ENCODE assay signal across 1 cellular context in the genomic region with DNA sequence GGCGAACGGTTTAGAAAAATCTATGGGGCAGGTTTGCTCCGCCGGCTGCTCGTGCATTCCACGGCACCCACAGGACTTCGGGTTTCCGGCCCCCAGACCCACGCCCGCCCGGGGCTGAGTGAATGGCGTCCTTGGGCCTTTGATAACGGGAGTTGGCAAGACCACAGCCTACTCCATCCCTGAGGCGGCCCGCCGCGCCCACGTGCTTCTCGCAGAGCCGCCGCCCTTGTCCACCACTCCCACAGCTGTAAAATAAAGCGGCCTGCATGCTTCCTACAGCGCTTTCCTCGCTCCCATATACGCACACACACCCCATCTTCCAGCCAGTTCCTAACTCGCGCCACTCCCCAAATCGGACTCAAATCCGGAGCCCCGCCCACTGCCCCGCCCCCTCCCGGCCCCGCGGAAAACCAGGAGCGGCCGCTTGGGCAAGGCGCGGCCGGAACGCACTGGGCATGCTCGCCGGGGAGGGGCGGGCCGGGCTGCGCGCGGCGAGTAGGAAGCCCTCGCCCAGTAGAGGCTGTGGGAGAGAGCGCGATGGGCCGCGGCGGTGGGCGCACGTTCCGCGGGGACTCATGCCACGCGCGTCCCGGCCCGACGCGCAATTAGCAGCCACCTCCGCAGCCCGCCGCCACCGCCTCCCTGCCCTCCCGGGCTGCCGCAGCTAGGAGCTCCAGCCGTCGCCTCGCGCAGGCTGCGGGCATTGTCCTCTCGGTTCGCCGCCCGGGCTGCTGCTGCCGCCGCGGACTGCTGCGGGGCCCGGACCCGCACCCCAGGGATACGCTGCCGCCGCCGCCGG.
TF ChIP-seq lines count a peak whose summit lies in the region.

A gene (plus strand): TSS at position 513 of the 799 bp plus-strand sequence. CDS start 468 bp downstream, outside the sequence.

TF ChIP-seq in HEK293, 187 proteins besides CTCF, POLR2A, EP300 and RAD21 (continued from another document):
- TF ChIP-seq ZIC2 (tag by site-specific recombination; IDR thresholded peaks at IDR 0.05) (no peak), ZNF10 (tag by site-specific recombination; IDR thresholded peaks at IDR 0.05) (no peak), REPIN1 (tag by site-specific recombination; IDR thresholded peaks at IDR 0.05; ENCODE audit: low read depth) (no peak), GLIS1 (tag by site-specific recombination; IDR thresholded peaks at IDR 0.05) (peak; percentile 14; the same call in 1 of the 2 replicates), KLF8 (tag by site-specific recombination; IDR thresholded peaks at IDR 0.05) (peak; percentile 94), ZFHX2 (tag by site-specific recombination; conservative IDR thresholded peaks at IDR 0.05) (peak; percentile 93)
- TF ChIP-seq, protein P1, sequence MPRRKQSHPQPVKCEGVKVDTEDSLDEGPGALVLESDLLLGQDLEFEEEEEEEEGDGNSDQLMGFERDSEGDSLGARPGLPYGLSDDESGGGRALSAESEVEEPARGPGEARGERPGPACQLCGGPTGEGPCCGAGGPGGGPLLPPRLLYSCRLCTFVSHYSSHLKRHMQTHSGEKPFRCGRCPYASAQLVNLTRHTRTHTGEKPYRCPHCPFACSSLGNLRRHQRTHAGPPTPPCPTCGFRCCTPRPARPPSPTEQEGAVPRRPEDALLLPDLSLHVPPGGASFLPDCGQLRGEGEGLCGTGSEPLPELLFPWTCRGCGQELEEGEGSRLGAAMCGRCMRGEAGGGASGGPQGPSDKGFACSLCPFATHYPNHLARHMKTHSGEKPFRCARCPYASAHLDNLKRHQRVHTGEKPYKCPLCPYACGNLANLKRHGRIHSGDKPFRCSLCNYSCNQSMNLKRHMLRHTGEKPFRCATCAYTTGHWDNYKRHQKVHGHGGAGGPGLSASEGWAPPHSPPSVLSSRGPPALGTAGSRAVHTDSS (tag by site-specific recombination; IDR thresholded peaks at IDR 0.05): no peak
- TF ChIP-seq, protein P2, sequence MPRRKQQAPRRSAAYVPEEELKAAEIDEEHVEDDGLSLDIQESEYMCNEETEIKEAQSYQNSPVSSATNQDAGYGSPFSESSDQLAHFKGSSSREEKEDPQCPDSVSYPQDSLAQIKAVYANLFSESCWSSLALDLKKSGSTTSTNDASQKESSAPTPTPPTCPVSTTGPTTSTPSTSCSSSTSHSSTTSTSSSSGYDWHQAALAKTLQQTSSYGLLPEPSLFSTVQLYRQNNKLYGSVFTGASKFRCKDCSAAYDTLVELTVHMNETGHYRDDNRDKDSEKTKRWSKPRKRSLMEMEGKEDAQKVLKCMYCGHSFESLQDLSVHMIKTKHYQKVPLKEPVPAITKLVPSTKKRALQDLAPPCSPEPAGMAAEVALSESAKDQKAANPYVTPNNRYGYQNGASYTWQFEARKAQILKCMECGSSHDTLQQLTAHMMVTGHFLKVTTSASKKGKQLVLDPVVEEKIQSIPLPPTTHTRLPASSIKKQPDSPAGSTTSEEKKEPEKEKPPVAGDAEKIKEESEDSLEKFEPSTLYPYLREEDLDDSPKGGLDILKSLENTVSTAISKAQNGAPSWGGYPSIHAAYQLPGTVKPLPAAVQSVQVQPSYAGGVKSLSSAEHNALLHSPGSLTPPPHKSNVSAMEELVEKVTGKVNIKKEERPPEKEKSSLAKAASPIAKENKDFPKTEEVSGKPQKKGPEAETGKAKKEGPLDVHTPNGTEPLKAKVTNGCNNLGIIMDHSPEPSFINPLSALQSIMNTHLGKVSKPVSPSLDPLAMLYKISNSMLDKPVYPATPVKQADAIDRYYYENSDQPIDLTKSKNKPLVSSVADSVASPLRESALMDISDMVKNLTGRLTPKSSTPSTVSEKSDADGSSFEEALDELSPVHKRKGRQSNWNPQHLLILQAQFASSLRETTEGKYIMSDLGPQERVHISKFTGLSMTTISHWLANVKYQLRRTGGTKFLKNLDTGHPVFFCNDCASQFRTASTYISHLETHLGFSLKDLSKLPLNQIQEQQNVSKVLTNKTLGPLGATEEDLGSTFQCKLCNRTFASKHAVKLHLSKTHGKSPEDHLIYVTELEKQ (tag by site-specific recombination; IDR thresholded peaks at IDR 0.05; ENCODE audit: borderline replicate concordance): no peak
- TF ChIP-seq, protein P3, sequence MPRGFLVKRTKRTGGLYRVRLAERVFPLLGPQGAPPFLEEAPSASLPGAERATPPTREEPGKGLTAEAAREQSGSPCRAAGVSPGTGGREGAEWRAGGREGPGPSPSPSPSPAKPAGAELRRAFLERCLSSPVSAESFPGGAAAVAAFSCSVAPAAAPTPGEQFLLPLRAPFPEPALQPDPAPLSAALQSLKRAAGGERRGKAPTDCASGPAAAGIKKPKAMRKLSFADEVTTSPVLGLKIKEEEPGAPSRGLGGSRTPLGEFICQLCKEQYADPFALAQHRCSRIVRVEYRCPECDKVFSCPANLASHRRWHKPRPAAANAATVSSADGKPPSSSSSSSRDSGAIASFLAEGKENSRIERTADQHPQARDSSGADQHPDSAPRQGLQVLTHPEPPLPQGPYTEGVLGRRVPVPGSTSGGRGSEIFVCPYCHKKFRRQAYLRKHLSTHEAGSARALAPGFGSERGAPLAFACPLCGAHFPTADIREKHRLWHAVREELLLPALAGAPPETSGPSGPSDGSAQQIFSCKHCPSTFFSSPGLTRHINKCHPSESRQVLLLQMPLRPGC (tag by site-specific recombination; IDR thresholded peaks at IDR 0.05): no peak
